Comparison of ENCODE assay signal across 1 cellular context in genomic region chr1:36150296-36151132, GRCh38.
A peak's percentile ranks its signal among the peaks of the same experiment; 100 is the strongest.
TF ChIP-seq lines count a peak whose summit lies in the region.

No MANE protein-coding gene starts in this region.

TF ChIP-seq in K562, 482 proteins besides CTCF, POLR2A, EP300 and RAD21 (continued from another document and continues in another):
- TF ChIP-seq ZBTB40 (IDR thresholded peaks at IDR 0.05) (no peak), ZBTB40 (CRISPR knock-in tag; IDR thresholded peaks at IDR 0.05) (no peak), U2AF1 (optimal IDR thresholded peaks at IDR 0.05; ENCODE audit: low read depth, low read length) (no peak), MGA (IDR thresholded peaks at IDR 0.05) (no peak), FOXM1 (IDR thresholded peaks at IDR 0.05; ENCODE audit: low read depth) (no peak), FOXM1 (CRISPR knock-in tag; IDR thresholded peaks at IDR 0.05; ENCODE audit: low read depth) (no peak), NCOA1 (IDR thresholded peaks at IDR 0.05; ENCODE audit: low read depth) (no peak), SMARCA5 (IDR thresholded peaks at IDR 0.05) (no peak), ZNF324 (CRISPR knock-in tag; IDR thresholded peaks at IDR 0.05) (no peak), ZNF253 (CRISPR knock-in tag; conservative IDR thresholded peaks at IDR 0.05) (no peak), ATF2 (CRISPR knock-in tag; IDR thresholded peaks at IDR 0.05) (no peak), ZC3H11A (IDR thresholded peaks at IDR 0.05; ENCODE audit: low read depth, low read length) (no peak), SP1 (CRISPR knock-in tag; IDR thresholded peaks at IDR 0.05) (peak; percentile 67; the same call in 1 of the 2 replicates), NBN (IDR thresholded peaks at IDR 0.05; ENCODE audit: low read depth) (0 out of 2 replicates have a peak, but pooled peaks have one; percentile 32), ZNF707 (CRISPR knock-in tag; conservative IDR thresholded peaks at IDR 0.05) (no peak), PHF21A (IDR thresholded peaks at IDR 0.05; ENCODE audit: borderline replicate concordance, low read depth) (peak; percentile 52; the same call in 1 of the 2 replicates), JUN (IDR thresholded peaks at IDR 0.05; ENCODE audit: borderline replicate concordance, low read depth, low read length) (no peak), JUN (CRISPR knock-in tag; IDR thresholded peaks at IDR 0.05; ENCODE audit: borderline replicate concordance) (0 out of 2 replicates have a peak, but pooled peaks have one; percentile 65), ZNF12 (CRISPR knock-in tag; IDR thresholded peaks at IDR 0.05) (no peak), MIER1 (IDR thresholded peaks at IDR 0.05; ENCODE audit: low read depth) (no peak), STAG1 (CRISPR knock-in tag; IDR thresholded peaks at IDR 0.05; ENCODE audit: borderline replicate concordance) (no peak), PHB (CRISPR knock-in tag; IDR thresholded peaks at IDR 0.05) (no peak), E2F3 (CRISPR knock-in tag; IDR thresholded peaks at IDR 0.05) (no peak), ZKSCAN8 (CRISPR knock-in tag; IDR thresholded peaks at IDR 0.05) (no peak), ZNF561 (CRISPR knock-in tag; conservative IDR thresholded peaks at IDR 0.05) (no peak), TCF7 (IDR thresholded peaks at IDR 0.05; ENCODE audit: borderline replicate concordance) (no peak), ZC3H8 (IDR thresholded peaks at IDR 0.05) (no peak), HNRNPK (IDR thresholded peaks at IDR 0.05; ENCODE audit: low read depth, low read length, poor library complexity, severe bottlenecking) (no peak), BDP1 (IDR thresholded peaks at IDR 0.05; ENCODE audit: insufficient read depth, insufficient read length) (no peak), DDX20 (tag; IDR thresholded peaks at IDR 0.05; ENCODE audit: low read depth) (no peak), NFRKB (IDR thresholded peaks at IDR 0.05; ENCODE audit: low read depth) (0 out of 2 replicates have a peak, but pooled peaks have one; percentile 1), HIVEP1 (CRISPR knock-in tag; IDR thresholded peaks at IDR 0.05) (no peak), ZFPM2 (CRISPR knock-in tag; IDR thresholded peaks at IDR 0.05) (no peak), BRD9 (IDR thresholded peaks at IDR 0.05; ENCODE audit: low read depth, partially characterized antibody) (no peak), FOXP1 (CRISPR knock-in tag; IDR thresholded peaks at IDR 0.05) (no peak), DIDO1 (tag; IDR thresholded peaks at IDR 0.05; ENCODE audit: low read depth) (no peak), FOXK2 (conservative IDR thresholded peaks at IDR 0.05 in 1 of 2, IDR thresholded peaks at IDR 0.05 in 1 of 2; ENCODE audit: low read depth in 2 of 2) (no peak; a peak in 1 of 4 replicates), ZBTB1 (CRISPR knock-in tag; IDR thresholded peaks at IDR 0.05; ENCODE audit: borderline replicate concordance, low read depth) (peak; percentile 66; the same call in 1 of the 2 replicates)
- TF ChIP-seq, protein P1, sequence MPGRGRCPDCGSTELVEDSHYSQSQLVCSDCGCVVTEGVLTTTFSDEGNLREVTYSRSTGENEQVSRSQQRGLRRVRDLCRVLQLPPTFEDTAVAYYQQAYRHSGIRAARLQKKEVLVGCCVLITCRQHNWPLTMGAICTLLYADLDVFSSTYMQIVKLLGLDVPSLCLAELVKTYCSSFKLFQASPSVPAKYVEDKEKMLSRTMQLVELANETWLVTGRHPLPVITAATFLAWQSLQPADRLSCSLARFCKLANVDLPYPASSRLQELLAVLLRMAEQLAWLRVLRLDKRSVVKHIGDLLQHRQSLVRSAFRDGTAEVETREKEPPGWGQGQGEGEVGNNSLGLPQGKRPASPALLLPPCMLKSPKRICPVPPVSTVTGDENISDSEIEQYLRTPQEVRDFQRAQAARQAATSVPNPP (IDR thresholded peaks at IDR 0.05; ENCODE audit: borderline replicate concordance, insufficient read depth, insufficient read length) = no peak
- TF ChIP-seq, protein P2, sequence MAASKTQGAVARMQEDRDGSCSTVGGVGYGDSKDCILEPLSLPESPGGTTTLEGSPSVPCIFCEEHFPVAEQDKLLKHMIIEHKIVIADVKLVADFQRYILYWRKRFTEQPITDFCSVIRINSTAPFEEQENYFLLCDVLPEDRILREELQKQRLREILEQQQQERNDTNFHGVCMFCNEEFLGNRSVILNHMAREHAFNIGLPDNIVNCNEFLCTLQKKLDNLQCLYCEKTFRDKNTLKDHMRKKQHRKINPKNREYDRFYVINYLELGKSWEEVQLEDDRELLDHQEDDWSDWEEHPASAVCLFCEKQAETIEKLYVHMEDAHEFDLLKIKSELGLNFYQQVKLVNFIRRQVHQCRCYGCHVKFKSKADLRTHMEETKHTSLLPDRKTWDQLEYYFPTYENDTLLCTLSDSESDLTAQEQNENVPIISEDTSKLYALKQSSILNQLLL (CRISPR knock-in tag; IDR thresholded peaks at IDR 0.05; ENCODE audit: borderline replicate concordance) = no peak
